12 cellular contexts compared by ENCODE assay signal in genomic region chr1:226627924-226628623, GRCh38.
A peak's percentile ranks its signal among the peaks of the same experiment; 100 is the strongest.
DNase-seq lines count a peak whose midpoint lies in the region; ATAC-seq, FAIRE-seq and TF ChIP-seq lines count a peak whose summit lies in the region.
"Had no signal": no experiment of that assay in that cellular context is flagged by ENCODE, and none has a peak within 500 bp of the region (broad histone marks: within the 10 kb centered on the region; RNA-seq: fewer than 3 reads in every experiment).

No MANE protein-coding gene starts in this region.

- no peak for TF ChIP-seq POLR2A in HepG2 (IDR thresholded peaks at IDR 0.05; ENCODE audit: insufficient read depth in 1 of 2, low read depth in 2 of 2, low read length in 2 of 2)

- H3K4me3 ChIP-seq in right cardiac atrium (ENCODE audit: low read length) (no peak overlapping the region), heart right ventricle (no peak overlapping the region), HepG2 (replicated peaks in 1 of 3; ENCODE audit: insufficient read depth in 1 of 3, low read depth in 2 of 3, low read length in 3 of 3) (no peak overlapping the region), stomach smooth muscle (ENCODE audit: low read length in 2 of 2) (no peak overlapping the region)
- H3K4me3 ChIP-seq: esophagus muscularis mucosa had no signal

- H3K9me3 ChIP-seq in right cardiac atrium (ENCODE audit: control insufficient read depth, low read length) (no peaks in the 10 kb centered on the region), heart right ventricle (no peaks in the 10 kb centered on the region), HepG2 (ENCODE audit: low read length) (no peaks in the 10 kb centered on the region), stomach smooth muscle (ENCODE audit: control insufficient read depth in 2 of 2, low read length in 2 of 2) (no peaks in the 10 kb centered on the region)
- H3K9me3 ChIP-seq: esophagus muscularis mucosa had no signal

- peaks cover 0 to 3% of the 10 kb centered on the region in 2 donors for H3K9me3 Mint-ChIP-seq in activated T-cell treated with anti-CD3 and anti-CD28 coated beads, Interleukin-2, amount 50 U/mL, for 72 hours

- no peak overlapping the region for H2AFZ ChIP-seq in HepG2 (ENCODE audit: low read length)

- no peak overlapping the region for H3K27ac ChIP-seq in right cardiac atrium (ENCODE audit: low read length)
- H3K27ac ChIP-seq in heart right ventricle = no peak overlapping the region
- H3K27ac ChIP-seq in HepG2 (ENCODE audit: extremely low read length, insufficient read depth, low read length) = no peak overlapping the region
- peak overlapping the region; percentile 66 for H3K27ac ChIP-seq in stomach smooth muscle (ENCODE audit: low read length)

- no peaks in the 10 kb centered on the region for H3K79me2 ChIP-seq in HepG2 (ENCODE audit: insufficient read depth, low read length)

- no peaks in the 10 kb centered on the region for H3K27me3 Mint-ChIP-seq in activated T-cell treated with anti-CD3 and anti-CD28 coated beads, Interleukin-2, amount 50 U/mL, for 72 hours (ENCODE audit: low read depth)

- H3K36me3 Mint-ChIP-seq in activated T-cell treated with anti-CD3 and anti-CD28 coated beads, Interleukin-2, amount 50 U/mL, for 72 hours (ENCODE audit: insufficient read depth in 2 of 2) = peaks cover 5 to 19% of the 10 kb centered on the region in 2 donors

- H3K4me2 ChIP-seq in HepG2 (ENCODE audit: low read depth, low read length) = no peak overlapping the region

- H3K4me1 Mint-ChIP-seq in activated T-cell treated with anti-CD3 and anti-CD28 coated beads, Interleukin-2, amount 50 U/mL, for 72 hours (ENCODE audit: low read depth) = peaks cover 52% of the 10 kb centered on the region

- H3K9ac ChIP-seq in HepG2 (ENCODE audit: insufficient read depth, low read depth, low read length) (no peak overlapping the region), stomach smooth muscle (ENCODE audit: low read length in 2 of 2) (no peak overlapping the region)

- intact Hi-C loops in right cardiac atrium (cut with DNase I) = no loop called here
- intact Hi-C loops in heart right ventricle (cut with DNase I) = loop anchor here in 2 of 10 donors (2.0 to 10.0 kb wide), 2 partner anchors 201 to 203 kb away; no protein-coding TSS in a partner anchor
- intact Hi-C loops in HepG2 (cut with micrococcal nuclease; ENCODE audit: unreplicated experiment) = no loop called here

- no TSS peak for BruUV-seq in HepG2 (replicated peaks; lab: Mats Ljungman, UMichigan)

- WGBS in right cardiac atrium = 87% methylated on average over 11 of the region's 11 CpGs
- 88 to 89% methylated on average over 11 of the region's 11 CpGs for WGBS in heart right ventricle, 2 donors
- 67% methylated on average over 11 of the region's 11 CpGs for WGBS in HepG2 (ENCODE audit: low lambda C conversion rate)

- DNase-seq in right cardiac atrium (peak in 2 of 3 donors; percentile 20 to 39), heart right ventricle (no peak), HepG2 (ENCODE audit: low spot score) (no peak), GM10266 (ENCODE audit: extremely low spot score) (no peak), ACHN (no peak), 8988T (no peak)
- no peak for DNase-seq in activated T-cell treated with anti-CD3 and anti-CD28 coated beads, Interleukin-2, amount 50 U/mL, for 72 hours
- DNase-seq: GDM1, hippocampal formation, NCI-H526 treated with DMSO at 0.1 percent for 48 hours had no signal

- in situ Hi-C loops in HepG2 (cut with HindIII; ENCODE audit: extremely low pct_ligation_motif_present, low pct_unique_long_range_greater_than_20kb) = no loop called here
- in situ Hi-C loops in ACHN (cut with HindIII; ENCODE audit: low pct_ligation_motif_present, low pct_unique_long_range_greater_than_20kb, low sequenced_read_pairs) = no loop called here

- H3K4me3 Mint-ChIP-seq in activated T-cell treated with anti-CD3 and anti-CD28 coated beads, Interleukin-2, amount 50 U/mL, for 72 hours = peak overlapping the region; percentile 25 to 36

- CTCF ChIA-PET in HepG2 (lab: Yijun Ruan, JAX; ENCODE audit: low intra/inter-chr PET ratio, low total read pairs) = no interaction called here

- peak overlapping the region; percentile 66 for H3K27ac Mint-ChIP-seq in activated T-cell treated with anti-CD3 and anti-CD28 coated beads, Interleukin-2, amount 50 U/mL, for 72 hours

- TF ChIP-seq RAD21 in HepG2 (CRISPR knock-in tag; IDR thresholded peaks at IDR 0.05) = no peak

- H4K20me1 ChIP-seq in HepG2 (ENCODE audit: insufficient read depth, low read length) = no peaks in the 10 kb centered on the region

- H3K36me3 ChIP-seq in heart right ventricle = peaks cover 0 to 24% (median 0%) of the 10 kb centered on the region in 9 donors
- no peaks in the 10 kb centered on the region for H3K36me3 ChIP-seq in HepG2 (replicated peaks in 1 of 2; ENCODE audit: control insufficient read depth in 1 of 2, insufficient read depth in 2 of 2, low read length in 2 of 2)
- peaks cover 3 to 4% of the 10 kb centered on the region in 2 donors for H3K36me3 ChIP-seq in stomach smooth muscle (ENCODE audit: control insufficient read depth in 2 of 2, insufficient read depth in 2 of 2, low read length in 2 of 2)

- H3K4me1 ChIP-seq in right cardiac atrium (ENCODE audit: control insufficient read depth, insufficient read depth, low read length) = no peaks in the 10 kb centered on the region
- peaks cover 0 to 22% (median 10%) of the 10 kb centered on the region in 9 donors for H3K4me1 ChIP-seq in heart right ventricle
- peaks cover 11% of the 10 kb centered on the region for H3K4me1 ChIP-seq in HepG2 (ENCODE audit: insufficient read depth, low read length)
- peaks cover 42% of the 10 kb centered on the region for H3K4me1 ChIP-seq in stomach smooth muscle (ENCODE audit: control insufficient read depth, insufficient read depth, low read length)

- POLR2A ChIA-PET in HepG2 (lab: Yijun Ruan, JAX) = no interaction called here

- ATAC-seq in right cardiac atrium = no peak
- no peak for ATAC-seq in heart right ventricle
- peak; percentile 16 to 20 for ATAC-seq in activated T-cell treated with anti-CD3 and anti-CD28 coated beads, Interleukin-2, amount 50 U/mL, for 72 hours (replicated peaks in 1 of 2)
- ATAC-seq in HepG2 = no peak

- TF ChIP-seq CTCF in heart right ventricle (IDR thresholded peaks at IDR 0.05) (no peak), HepG2 (CRISPR knock-in tag; IDR thresholded peaks at IDR 0.05) (no peak), GM10266 (IDR thresholded peaks at IDR 0.05; ENCODE audit: control insufficient read depth, insufficient read depth, low read depth, missing control alignments) (no peak)

- H3K27me3 ChIP-seq in right cardiac atrium (ENCODE audit: control insufficient read depth, insufficient read depth) = no peaks in the 10 kb centered on the region
- no peaks in the 10 kb centered on the region for H3K27me3 ChIP-seq in heart right ventricle
- H3K27me3 ChIP-seq in HepG2 (ENCODE audit: control insufficient read depth in 1 of 2, insufficient read depth in 2 of 2, low read length in 2 of 2) = peaks cover 0 to 25% of the 10 kb centered on the region in 2 experiments; a peak in 3 of 5 replicates
- H3K27me3 ChIP-seq in stomach smooth muscle (ENCODE audit: control insufficient read depth in 1 of 2, insufficient read depth in 2 of 2, low read length in 2 of 2) = no peaks in the 10 kb centered on the region
- H3K27me3 ChIP-seq: esophagus muscularis mucosa had no signal

- no peak for FAIRE-seq in HepG2 (lab: Jason Lieb, UNC)

- no peak for TF ChIP-seq EP300 in HepG2 (IDR thresholded peaks at IDR 0.05; ENCODE audit: low read depth in 2 of 2, low read length in 2 of 2)
- TF ChIP-seq EP300 in HepG2 (CRISPR knock-in tag; IDR thresholded peaks at IDR 0.05; ENCODE audit: borderline replicate concordance) = no peak

TF ChIP-seq in HepG2, 621 proteins besides CTCF, POLR2A, EP300 and RAD21:
- peak; percentile 63 for TF ChIP-seq ZNF768 (CRISPR knock-in tag; IDR thresholded peaks at IDR 0.05)
- TF ChIP-seq NFYC (CRISPR knock-in tag; IDR thresholded peaks at IDR 0.05) = no peak
TF ChIP-seq in HepG2: peak in this region for 1.

Comparison
In these comparisons a context has a peak if more than half of its experiments do, and no peak if none do; other contexts are left out.
1. DNase-seq: peak in right cardiac atrium (2 of 3); none in heart right ventricle (0 of 2), activated T-cell treated with anti-CD3 and anti-CD28 coated beads, Interleukin-2, amount 50 U/mL, for 72 hours (0 of 2), HepG2 (single experiment), GM10266 (single experiment), ACHN (single experiment) and 8988T (single experiment).
2. ATAC-seq: peak in activated T-cell treated with anti-CD3 and anti-CD28 coated beads, Interleukin-2, amount 50 U/mL, for 72 hours (2 of 2); none in right cardiac atrium (0 of 2), heart right ventricle (0 of 8) and HepG2 (single experiment).